In genomic region chr1:89286549-89287181, GRCh38 we compare ENCODE assay signal across 8 cellular contexts. TPM values are rescaled to one million over a fixed set of nuclear protein-coding genes. Genes with fewer than 3 reads are reported as not detected.
DNase-seq lines count a peak whose midpoint lies in the region; ATAC-seq and TF ChIP-seq lines count a peak whose summit lies in the region.

No MANE protein-coding gene starts in this region.

- TF ChIP-seq POLR2A in NB4 (IDR thresholded peaks at IDR 0.05; ENCODE audit: extremely low read depth, insufficient read length): no peak

- H3K27ac Mint-ChIP-seq in naive thymus-derived CD8-positive, alpha-beta T cell: peak overlapping the region; percentile 77 to 97 (median 85)

- H3K4me1 Mint-ChIP-seq in naive thymus-derived CD8-positive, alpha-beta T cell: peaks cover 27 to 73% (median 67%) of the 10 kb centered on the region in 4 donors

- no peak for TF ChIP-seq CTCF in NB4 (IDR thresholded peaks at IDR 0.05; ENCODE audit: low read depth, low read length)

- H3K27me3 Mint-ChIP-seq in naive thymus-derived CD8-positive, alpha-beta T cell: no peaks in the 10 kb centered on the region

- H3K4me3 ChIP-seq in NB4 (ENCODE audit: low read depth, low read length): no peak overlapping the region

- ATAC-seq in GM18867 (IDR thresholded peaks at IDR 0.05; ENCODE audit: unreplicated experiment) (peak; percentile 92), GM21825 (IDR thresholded peaks at IDR 0.05; ENCODE audit: unreplicated experiment) (peak; percentile 84)
- ATAC-seq in naive thymus-derived CD8-positive, alpha-beta T cell: peak; percentile 74 to 78

- peaks cover 0 to 8% (median 0%) of the 10 kb centered on the region in 3 donors for H3K36me3 Mint-ChIP-seq in naive thymus-derived CD8-positive, alpha-beta T cell

- DNase-seq in NB4 (ENCODE audit: low read depth) (peak; percentile 26), Kasumi-1 (lab: John Stamatoyannopoulos, UW) (no peak), mesenteric fat pad (ENCODE audit: low spot score) (no peak), inferior parietal cortex (ENCODE audit: extremely low spot score) (no peak), NCI-H1048 (lab: John Stamatoyannopoulos, UW) (no peak)
- DNase-seq in naive thymus-derived CD8-positive, alpha-beta T cell: peak in 2 of 10 donors; percentile 45 to 58

- peak overlapping the region; percentile 25 to 82 (median 80) for H3K4me3 Mint-ChIP-seq in naive thymus-derived CD8-positive, alpha-beta T cell

- peaks cover 0 to 7% (median 5%) of the 10 kb centered on the region in 9 donors for H3K9me3 Mint-ChIP-seq in naive thymus-derived CD8-positive, alpha-beta T cell

- POLR2A ChIA-PET in naive thymus-derived CD8-positive, alpha-beta T cell (lab: Charles Lee): interaction anchor here (0.7 to 2.0 kb wide), 4 partner anchors 10 to 160 kb away, joined by 3 to 8 read pairs (median 4); partner anchors contain the start of gene GBP5

RNA-seq across cellular contexts. Expression of gene GBP5, which starts 14.0 kb away (rescaled TPM):
- 10 to 100 TPM; 19.9 to 22.2 TPM for total RNA-seq in naive thymus-derived CD8-positive, alpha-beta T cell
- polyA plus RNA-seq in naive thymus-derived CD8-positive, alpha-beta T cell: 10 to 100 TPM; 24.6 to 51.9 (median 48.7) TPM
- 2.1 TPM for total RNA-seq in mesenteric fat pad
